Comparison of ENCODE assay signal across 9 cellular contexts in the genomic region with DNA sequence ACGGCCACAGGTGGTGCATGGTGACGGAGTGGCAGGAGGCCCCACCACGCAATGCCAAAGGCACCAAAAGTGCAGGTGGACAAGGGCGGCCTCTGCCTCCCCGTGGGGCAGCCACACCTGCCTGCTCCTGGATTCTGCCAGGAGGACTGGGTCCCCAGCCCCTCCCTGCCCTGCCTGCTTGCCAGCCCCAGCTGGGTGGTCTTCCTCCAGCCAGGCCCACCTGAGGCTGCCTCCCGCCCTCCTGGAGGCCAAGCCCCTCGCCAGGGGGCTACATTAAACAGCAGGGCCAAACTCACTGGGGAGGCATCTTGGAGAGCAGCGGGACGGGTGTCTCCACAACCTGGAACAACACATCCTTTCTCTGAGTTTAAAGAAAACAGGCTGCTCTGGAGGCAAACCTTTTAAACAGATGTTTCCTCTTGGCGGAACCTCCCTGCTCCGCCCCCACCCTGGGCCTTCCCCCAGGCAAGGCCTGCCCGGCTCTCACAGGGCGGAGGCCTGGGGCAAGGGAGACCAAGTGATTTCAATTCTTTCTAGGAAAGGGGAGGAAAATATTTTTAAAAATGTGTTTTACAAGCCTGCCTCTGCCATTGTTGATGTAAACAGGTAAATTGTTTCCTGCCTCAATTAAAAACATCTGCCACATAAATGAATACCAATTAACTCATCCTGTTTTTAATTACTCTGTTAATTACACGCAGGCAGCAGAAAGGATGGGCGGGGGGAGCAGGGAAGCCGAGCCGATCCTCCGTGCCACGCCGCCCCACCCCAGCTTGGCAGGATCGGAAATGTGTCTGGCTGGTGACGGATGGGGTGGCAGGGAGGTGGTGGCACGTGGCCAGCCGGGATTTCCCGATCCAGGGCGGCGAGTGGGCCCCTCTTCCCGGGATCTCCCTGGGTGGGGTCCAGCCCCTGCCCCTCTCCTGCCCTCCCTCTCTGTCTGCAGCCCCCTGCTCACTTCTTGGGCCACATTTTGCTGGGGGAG. TPM values are rescaled to one million over a fixed set of nuclear protein-coding genes. Genes with fewer than 3 reads are reported as not detected.
DNase-seq lines count a peak whose midpoint lies in the region; ATAC-seq and TF ChIP-seq lines count a peak whose summit lies in the region.
"Had no signal": no experiment of that assay in that cellular context is flagged by ENCODE, and none has a peak within 500 bp of the region (broad histone marks: within the 10 kb centered on the region; RNA-seq: fewer than 3 reads in every experiment).

No MANE protein-coding gene starts in this region.

- TF ChIP-seq RAD21 in Ishikawa (IDR thresholded peaks at IDR 0.05; ENCODE audit: low read depth) = no peak

- H3K4me1 ChIP-seq in mucosa of rectum (ENCODE audit: control insufficient read depth in 2 of 2, insufficient read depth in 2 of 2, low read length in 2 of 2) = peaks cover 18 to 19% of the 10 kb centered on the region in 2 donors
- H3K4me1 ChIP-seq in CD8-positive, alpha-beta memory T cell (ENCODE audit: insufficient read depth, low read length) = peaks cover 4% of the 10 kb centered on the region

- peaks cover 1 to 19% of the 10 kb centered on the region in 2 donors for H3K27me3 Mint-ChIP-seq in CD8-positive, alpha-beta memory T cell

- H3K4me3 ChIP-seq in mucosa of rectum (ENCODE audit: low read length in 2 of 2) = no peak overlapping the region
- no peak overlapping the region for H3K4me3 ChIP-seq in CD8-positive, alpha-beta memory T cell (ENCODE audit: low read length)

- ATAC-seq in GM18907 (IDR thresholded peaks at IDR 0.05; ENCODE audit: unreplicated experiment) (no peak), GM21825 (IDR thresholded peaks at IDR 0.05; ENCODE audit: unreplicated experiment) (no peak)

- H3K4me1 Mint-ChIP-seq in CD8-positive, alpha-beta memory T cell = no peaks in the 10 kb centered on the region

- no peaks in the 10 kb centered on the region for H3K36me3 ChIP-seq in mucosa of rectum (ENCODE audit: control insufficient read depth in 2 of 2, insufficient read depth in 2 of 2, low read length in 2 of 2)
- H3K36me3 ChIP-seq in CD8-positive, alpha-beta memory T cell (ENCODE audit: insufficient read depth, low read length) = no peaks in the 10 kb centered on the region

- H3K9ac ChIP-seq in mucosa of rectum (ENCODE audit: low read depth in 1 of 2, low read length in 2 of 2) = peak overlapping the region in 1 of 2 donors; percentile 52

- H3K27ac Mint-ChIP-seq in CD8-positive, alpha-beta memory T cell = no peak overlapping the region
- H3K27ac Mint-ChIP-seq: activated naive CD4-positive, alpha-beta T cell treated with anti-CD3 and anti-CD28 coated beads, Interleukin-2, amount 50 U/mL, for 72 hours had no signal

- H3K9me3 Mint-ChIP-seq in CD8-positive, alpha-beta memory T cell = no peaks in the 10 kb centered on the region
- H3K9me3 Mint-ChIP-seq: activated naive CD4-positive, alpha-beta T cell treated with anti-CD3 and anti-CD28 coated beads, Interleukin-2, amount 50 U/mL, for 72 hours had no signal

- H3K36me3 Mint-ChIP-seq in CD8-positive, alpha-beta memory T cell = no peaks in the 10 kb centered on the region
- H3K36me3 Mint-ChIP-seq: activated naive CD4-positive, alpha-beta T cell treated with anti-CD3 and anti-CD28 coated beads, Interleukin-2, amount 50 U/mL, for 72 hours had no signal

- POLR2A ChIA-PET in CD8-positive, alpha-beta memory T cell (lab: Charles Lee) = no interaction called here

- H3K27ac ChIP-seq in mucosa of rectum (ENCODE audit: low read depth in 2 of 2, low read length in 2 of 2) = peak overlapping the region; percentile 58 to 63
- H3K27ac ChIP-seq in CD8-positive, alpha-beta memory T cell (ENCODE audit: low read depth, low read length) = no peak overlapping the region

- H3K9me3 ChIP-seq in mucosa of rectum (ENCODE audit: control insufficient read depth in 2 of 2, low read length in 2 of 2) = no peaks in the 10 kb centered on the region
- H3K9me3 ChIP-seq in CD8-positive, alpha-beta memory T cell (ENCODE audit: low read length) = no peaks in the 10 kb centered on the region

- peak; percentile 5; the same call in 1 of the 2 replicates for TF ChIP-seq EP300 in Ishikawa (IDR thresholded peaks at IDR 0.05; ENCODE audit: borderline replicate concordance)

- CTCF ChIA-PET in CD8-positive, alpha-beta memory T cell (lab: Charles Lee) = no interaction called here

- DNase-seq in COLO668 (lab: John Stamatoyannopoulos, UW; ENCODE audit: unreplicated experiment) (peak; percentile 55), cerebellum (ENCODE audit: low spot score) (peak; percentile 59)
- DNase-seq in CD8-positive, alpha-beta memory T cell = no peak
- DNase-seq in activated CD4-positive, alpha-beta T cell treated with anti-CD3 and anti-CD28 coated beads, Interleukin-2, amount 50 U/mL, for 1 hour = no peak

- no peaks in the 10 kb centered on the region for H3K27me3 ChIP-seq in mucosa of rectum (ENCODE audit: control insufficient read depth in 2 of 2, insufficient read depth in 2 of 2, low read length in 2 of 2)
- peaks cover 4% of the 10 kb centered on the region for H3K27me3 ChIP-seq in CD8-positive, alpha-beta memory T cell (ENCODE audit: insufficient read depth, low read length, poor library complexity, severe bottlenecking)

- H3K4me3 Mint-ChIP-seq in CD8-positive, alpha-beta memory T cell = no peak overlapping the region

TF ChIP-seq in Ishikawa, 13 proteins besides CTCF, POLR2A, EP300 and RAD21:
- no peak for TF ChIP-seq TEAD4 (IDR thresholded peaks at IDR 0.05)
- TF ChIP-seq, protein P1, sequence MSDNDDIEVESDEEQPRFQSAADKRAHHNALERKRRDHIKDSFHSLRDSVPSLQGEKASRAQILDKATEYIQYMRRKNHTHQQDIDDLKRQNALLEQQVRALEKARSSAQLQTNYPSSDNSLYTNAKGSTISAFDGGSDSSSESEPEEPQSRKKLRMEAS (IDR thresholded peaks at IDR 0.05) = peak; percentile 21; the same call in 1 of the 2 replicates
- TF ChIP-seq ZBTB7A (IDR thresholded peaks at IDR 0.05; ENCODE audit: low read depth) = peak; percentile 80; the same call in 1 of the 2 replicates
- TF ChIP-seq CEBPB (IDR thresholded peaks at IDR 0.05) = no peak
- no peak for TF ChIP-seq TAF1 (IDR thresholded peaks at IDR 0.05; ENCODE audit: low read depth)
- peak; percentile 62 for TF ChIP-seq NFIC (IDR thresholded peaks at IDR 0.05)
- TF ChIP-seq TCF12 (IDR thresholded peaks at IDR 0.05; ENCODE audit: low read depth) = peak; percentile 74
- TF ChIP-seq EGR1 (IDR thresholded peaks at IDR 0.05) = 0 out of 2 replicates have a peak, but pooled peaks have one; percentile 27
- TF ChIP-seq, protein P2, sequence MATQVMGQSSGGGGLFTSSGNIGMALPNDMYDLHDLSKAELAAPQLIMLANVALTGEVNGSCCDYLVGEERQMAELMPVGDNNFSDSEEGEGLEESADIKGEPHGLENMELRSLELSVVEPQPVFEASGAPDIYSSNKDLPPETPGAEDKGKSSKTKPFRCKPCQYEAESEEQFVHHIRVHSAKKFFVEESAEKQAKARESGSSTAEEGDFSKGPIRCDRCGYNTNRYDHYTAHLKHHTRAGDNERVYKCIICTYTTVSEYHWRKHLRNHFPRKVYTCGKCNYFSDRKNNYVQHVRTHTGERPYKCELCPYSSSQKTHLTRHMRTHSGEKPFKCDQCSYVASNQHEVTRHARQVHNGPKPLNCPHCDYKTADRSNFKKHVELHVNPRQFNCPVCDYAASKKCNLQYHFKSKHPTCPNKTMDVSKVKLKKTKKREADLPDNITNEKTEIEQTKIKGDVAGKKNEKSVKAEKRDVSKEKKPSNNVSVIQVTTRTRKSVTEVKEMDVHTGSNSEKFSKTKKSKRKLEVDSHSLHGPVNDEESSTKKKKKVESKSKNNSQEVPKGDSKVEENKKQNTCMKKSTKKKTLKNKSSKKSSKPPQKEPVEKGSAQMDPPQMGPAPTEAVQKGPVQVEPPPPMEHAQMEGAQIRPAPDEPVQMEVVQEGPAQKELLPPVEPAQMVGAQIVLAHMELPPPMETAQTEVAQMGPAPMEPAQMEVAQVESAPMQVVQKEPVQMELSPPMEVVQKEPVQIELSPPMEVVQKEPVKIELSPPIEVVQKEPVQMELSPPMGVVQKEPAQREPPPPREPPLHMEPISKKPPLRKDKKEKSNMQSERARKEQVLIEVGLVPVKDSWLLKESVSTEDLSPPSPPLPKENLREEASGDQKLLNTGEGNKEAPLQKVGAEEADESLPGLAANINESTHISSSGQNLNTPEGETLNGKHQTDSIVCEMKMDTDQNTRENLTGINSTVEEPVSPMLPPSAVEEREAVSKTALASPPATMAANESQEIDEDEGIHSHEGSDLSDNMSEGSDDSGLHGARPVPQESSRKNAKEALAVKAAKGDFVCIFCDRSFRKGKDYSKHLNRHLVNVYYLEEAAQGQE (IDR thresholded peaks at IDR 0.05; ENCODE audit: low read depth) = no peak
- TF ChIP-seq FOXM1 (IDR thresholded peaks at IDR 0.05; ENCODE audit: borderline replicate concordance, low read depth) = 0 out of 2 replicates have a peak, but pooled peaks have one; percentile 37
- TF ChIP-seq CREB1 (IDR thresholded peaks at IDR 0.05; ENCODE audit: low read depth) = no peak
- TF ChIP-seq, protein P3, sequence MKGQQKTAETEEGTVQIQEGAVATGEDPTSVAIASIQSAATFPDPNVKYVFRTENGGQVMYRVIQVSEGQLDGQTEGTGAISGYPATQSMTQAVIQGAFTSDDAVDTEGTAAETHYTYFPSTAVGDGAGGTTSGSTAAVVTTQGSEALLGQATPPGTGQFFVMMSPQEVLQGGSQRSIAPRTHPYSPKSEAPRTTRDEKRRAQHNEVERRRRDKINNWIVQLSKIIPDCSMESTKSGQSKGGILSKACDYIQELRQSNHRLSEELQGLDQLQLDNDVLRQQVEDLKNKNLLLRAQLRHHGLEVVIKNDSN (IDR thresholded peaks at IDR 0.05) = 0 out of 2 replicates have a peak, but pooled peaks have one; percentile 21
- no peak for TF ChIP-seq YY1 (IDR thresholded peaks at IDR 0.05; ENCODE audit: low read depth)

RNA-seq across cellular contexts. Expression of a gene that starts 54.5 kb away (rescaled TPM):
- total RNA-seq in cerebellum = not detected
- total RNA-seq in CD8-positive, alpha-beta memory T cell = not detected
- polyA plus RNA-seq in CD8-positive, alpha-beta memory T cell = not detected
- total RNA-seq: activated naive CD4-positive, alpha-beta T cell treated with anti-CD3 and anti-CD28 coated beads, Interleukin-2, amount 50 U/mL, for 72 hours had no signal

RNA-seq across cellular contexts. Expression of a gene that starts 56.1 kb away (rescaled TPM):
- 4.5 TPM for total RNA-seq in cerebellum
- under 1 TPM in 1 of 2 experiments, not detected in 1; 0.22 TPM for total RNA-seq in CD8-positive, alpha-beta memory T cell
- polyA plus RNA-seq in CD8-positive, alpha-beta memory T cell = not detected

Comparison
In these comparisons a context has a peak if more than half of its experiments do, and no peak if none do; other contexts are left out.
1. DNase-seq: peak in COLO668 (single experiment) and cerebellum (single experiment); none in CD8-positive, alpha-beta memory T cell (0 of 5) and activated CD4-positive, alpha-beta T cell treated with anti-CD3 and anti-CD28 coated beads, Interleukin-2, amount 50 U/mL, for 1 hour (single experiment).